In the genomic region with DNA sequence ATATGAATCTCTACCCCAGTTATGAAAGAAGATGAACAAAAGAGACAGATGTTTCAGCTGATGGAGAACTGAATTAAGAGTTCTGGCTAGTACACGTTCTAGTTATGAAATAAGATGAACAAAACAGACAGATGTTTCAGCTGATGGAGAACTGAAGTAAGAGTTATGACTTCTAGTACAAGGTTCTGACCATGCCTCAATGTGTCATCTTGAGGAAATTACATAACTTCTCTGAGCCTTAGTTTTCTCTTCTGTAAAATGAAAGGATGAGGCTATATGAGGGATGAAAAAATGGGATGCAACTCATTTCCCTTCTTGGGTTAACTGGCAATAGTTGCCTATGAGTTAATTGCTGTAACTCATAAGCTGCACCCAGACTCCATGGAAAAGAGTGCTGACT, we compare ENCODE assay signal across 12 cellular contexts.
A peak's percentile ranks its signal among the peaks of the same experiment; 100 is the strongest.
DNase-seq lines count a peak whose midpoint lies in the region; ATAC-seq and TF ChIP-seq lines count a peak whose summit lies in the region.
"Had no signal": no experiment of that assay in that cellular context is flagged by ENCODE, and none has a peak within 500 bp of the region (broad histone marks: within the 10 kb centered on the region; RNA-seq: fewer than 3 reads in every experiment).

No MANE protein-coding gene starts in this region.

- no peak for TF ChIP-seq EP300 in sigmoid colon (IDR thresholded peaks at IDR 0.05)

- TF ChIP-seq CTCF in epithelial cell of esophagus (IDR thresholded peaks at IDR 0.05; ENCODE audit: insufficient read depth, low read depth, low read length, missing control alignments) (no peak), sigmoid colon (IDR thresholded peaks at IDR 0.05) (no peak)

- H3K4me1 ChIP-seq in sigmoid colon: peaks cover 0 to 54% (median 47%) of the 10 kb centered on the region in 4 donors
- H3K4me1 ChIP-seq: neural progenitor cell had no signal

- DNase-seq in LHCN-M2 (ENCODE audit: low read depth) (peak; percentile 82), epithelial cell of esophagus (ENCODE audit: low read depth) (peak; percentile 21), sigmoid colon (no peak), nucleus accumbens (lab: John Stamatoyannopoulos, UW) (no peak), SW480 (ENCODE audit: low spot score) (no peak), NCI-H2029 (lab: John Stamatoyannopoulos, UW) (no peak)
- DNase-seq: dermis blood vessel endothelial cell, NCI-H2227 treated with DMSO at 0.1 percent for 48 hours had no signal

- no peaks in the 10 kb centered on the region for H3K27me3 ChIP-seq in sigmoid colon
- H3K27me3 ChIP-seq: BLaER1 treated with 17β-estradiol and CSF1 and Interleukin-3, amounts not matched to agents 10 nM and 100 nM; neural progenitor cell had no signal

- peaks cover 0 to 4% (median 1%) of the 10 kb centered on the region in 4 donors for H3K9me3 ChIP-seq in sigmoid colon

- H3K27ac ChIP-seq in sigmoid colon: peak overlapping the region; percentile 46 to 78 (median 70)
- H3K27ac ChIP-seq: neural progenitor cell had no signal

- no peaks in the 10 kb centered on the region for H3K36me3 ChIP-seq in sigmoid colon
- H3K36me3 ChIP-seq: BLaER1 treated with 17β-estradiol and CSF1 and Interleukin-3, amounts not matched to agents 10 nM and 100 nM; neural progenitor cell had no signal

- ATAC-seq in GM18867 (IDR thresholded peaks at IDR 0.05; ENCODE audit: unreplicated experiment) (peak; percentile 22), GM21381 (IDR thresholded peaks at IDR 0.05; ENCODE audit: unreplicated experiment) (no peak)

- intact Hi-C loops in sigmoid colon (cut with DNase I): loop anchor here (5.0 kb wide), 4 partner anchors 44 to 371 kb away; no protein-coding TSS in a partner anchor

- no peak for TF ChIP-seq POLR2A in sigmoid colon (IDR thresholded peaks at IDR 0.05)

- no peak overlapping the region for H3K4me3 ChIP-seq in epithelial cell of esophagus (ENCODE audit: low read length)
- no peak overlapping the region for H3K4me3 ChIP-seq in sigmoid colon
- H3K4me3 ChIP-seq: BLaER1 treated with 17β-estradiol and CSF1 and Interleukin-3, amounts not matched to agents 10 nM and 100 nM; neural progenitor cell had no signal

- 79 to 84% methylated on average over 1 of the region's 1 CpG for WGBS in sigmoid colon, 2 donors

Comparison
In these comparisons a context has a peak if more than half of its experiments do, and no peak if none do; other contexts are left out.
1. DNase-seq: peak in LHCN-M2 (single experiment) and epithelial cell of esophagus (single experiment); none in sigmoid colon (single experiment), nucleus accumbens (0 of 56), SW480 (single experiment) and NCI-H2029 (single experiment).